In genomic region chr11:127339376-127339775, GRCh38 we compare ENCODE assay signal across 6 cellular contexts.
"Had no signal": no experiment of that assay in that cellular context is flagged by ENCODE, and none has a peak within 500 bp of the region (broad histone marks: within the 10 kb centered on the region; RNA-seq: fewer than 3 reads in every experiment).

No MANE protein-coding gene starts in this region.

- H2AFZ ChIP-seq: GM23248 had no signal

- H3K27ac Mint-ChIP-seq: IgD-negative memory B cell had no signal

- H3K36me3 Mint-ChIP-seq: IgD-negative memory B cell had no signal

- H3K4me3 ChIP-seq: GM23248 had no signal

- DNase-seq: GM23248, HCEC 1CT, KBM-7 had no signal

- ATAC-seq: HepG2 had no signal

- H3K4me1 Mint-ChIP-seq: IgD-negative memory B cell had no signal

- H3K27me3 Mint-ChIP-seq: IgD-negative memory B cell had no signal

- H3K4me3 Mint-ChIP-seq: H9, IgD-negative memory B cell had no signal

- H3K27ac ChIP-seq: GM23248 had no signal

- H3K9ac ChIP-seq: GM23248 had no signal
